In the genomic region with DNA sequence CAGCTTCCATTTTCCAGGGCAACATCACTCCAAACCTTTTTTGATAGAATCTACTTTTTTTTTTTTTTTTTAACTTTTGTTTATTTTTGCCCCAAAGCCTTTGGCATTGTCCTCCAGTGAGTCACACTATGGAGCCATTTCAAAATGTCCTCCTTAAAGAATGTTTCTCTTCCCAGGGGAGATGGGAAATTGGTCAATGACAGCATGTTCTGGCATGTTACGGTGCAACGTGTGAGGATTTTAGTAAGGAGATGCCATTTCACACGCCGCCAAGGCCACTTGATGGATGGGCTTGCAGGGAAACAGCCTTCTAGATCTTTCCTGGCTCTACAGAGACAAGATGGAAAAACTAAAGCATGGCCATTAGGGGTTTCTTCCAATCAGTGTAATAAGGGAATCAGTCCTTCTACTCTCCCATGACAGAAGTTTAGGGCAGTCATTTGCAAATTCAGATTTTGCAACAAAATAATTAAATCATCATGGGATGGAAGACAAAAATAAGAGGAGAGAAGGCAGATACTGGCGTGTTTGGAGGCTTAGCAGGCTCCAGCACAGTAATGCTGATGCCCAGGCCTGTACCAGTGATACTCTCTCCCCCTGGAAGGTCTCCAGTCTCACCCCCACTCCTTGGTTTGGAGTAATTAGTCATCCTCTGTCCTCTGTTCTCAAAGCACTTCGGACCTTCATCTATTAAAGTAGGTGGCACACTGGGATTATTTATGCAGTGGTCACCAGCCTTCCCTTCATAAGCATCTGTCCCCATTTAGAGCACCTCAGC, we compare ENCODE assay signal across 12 cellular contexts. TPM values are rescaled to one million over a fixed set of nuclear protein-coding genes. Genes with fewer than 3 reads are reported as not detected.
DNase-seq lines count a peak whose midpoint lies in the region; ATAC-seq and TF ChIP-seq lines count a peak whose summit lies in the region.
"Had no signal": no experiment of that assay in that cellular context is flagged by ENCODE, and none has a peak within 500 bp of the region (broad histone marks: within the 10 kb centered on the region; RNA-seq: fewer than 3 reads in every experiment).

No MANE protein-coding gene starts in this region.

- H3K27ac ChIP-seq in left ventricle myocardium inferior (replicated peaks), result peak overlapping the region; percentile 76
- H3K27ac ChIP-seq in skin epidermis, result peak overlapping the region in 14 of 21 experiments; percentile 17 to 82 (median 47)

- H3K27me3 ChIP-seq in left ventricle myocardium inferior (ENCODE audit: low read depth), result no peaks in the 10 kb centered on the region

- H3K4me3 ChIP-seq in astrocyte of the spinal cord (ENCODE audit: low read depth, low read length) (no peak overlapping the region), left ventricle myocardium inferior (no peak overlapping the region), skin epidermis (no peak overlapping the region)

- intact Hi-C loops in left ventricle myocardium inferior (cut with micrococcal nuclease), result no loop called here

- H3K4me1 ChIP-seq in left ventricle myocardium inferior, result peaks cover 67% of the 10 kb centered on the region

- DNase-seq in HCEC 1CT, result peak; percentile 94
- DNase-seq in astrocyte of the spinal cord (ENCODE audit: low read depth, low spot score), result peak; percentile 92
- DNase-seq in left ventricle myocardium inferior, result no peak
- DNase-seq in DMS53 (lab: John Stamatoyannopoulos, UW), result no peak
- DNase-seq in SHP77 (lab: John Stamatoyannopoulos, UW), result no peak
- no peak for DNase-seq in stimulated activated naive CD8-positive, alpha-beta T cell treated with anti-CD3 and anti-CD28 coated beads, Interleukin-15, Interleukin-2, amounts not matched to agents 100 U/mL and 50 U/mL, for 24 hours
- DNase-seq: activated T-cell treated with anti-CD3 and anti-CD28 coated beads, Interleukin-2, amount 50 U/mL, for 1 hour; DND-41; NK-92 treated with Interleukin-12 subunit alpha and Interleukin-12 subunit beta, amount 100 ng/mL, for 24 hours; occipital lobe had no signal

- no peaks in the 10 kb centered on the region for H3K9me3 ChIP-seq in left ventricle myocardium inferior (replicated peaks)

- in situ Hi-C loops in astrocyte of the spinal cord (cut with HindIII; ENCODE audit: low sequenced_read_pairs), result no loop called here

- TF ChIP-seq CTCF in astrocyte of the spinal cord (IDR thresholded peaks at IDR 0.05; ENCODE audit: low read depth, low read length) (no peak), left ventricle myocardium inferior (IDR thresholded peaks at IDR 0.05; ENCODE audit: borderline replicate concordance) (no peak)

- no peaks in the 10 kb centered on the region for H3K36me3 ChIP-seq in left ventricle myocardium inferior

- ATAC-seq in GM21825 (IDR thresholded peaks at IDR 0.05; ENCODE audit: unreplicated experiment), result no peak
- ATAC-seq in stimulated activated naive CD8-positive, alpha-beta T cell treated with anti-CD3 and anti-CD28 coated beads, Interleukin-15, Interleukin-2, amounts not matched to agents 100 U/mL and 50 U/mL, for 24 hours, result no peak

RNA-seq across cellular contexts. Expression of gene TRIL, which starts 30.9 kb away (rescaled TPM):
- total RNA-seq in left ventricle myocardium inferior, result 1.9 TPM

Comparison
In these comparisons a context has a peak if more than half of its experiments do, and no peak if none do; other contexts are left out.
1. DNase-seq: peak in HCEC 1CT (single experiment) and astrocyte of the spinal cord (single experiment); none in left ventricle myocardium inferior (single experiment), DMS53 (single experiment), SHP77 (0 of 2) and stimulated activated naive CD8-positive, alpha-beta T cell treated with anti-CD3 and anti-CD28 coated beads, Interleukin-15, Interleukin-2, amounts not matched to agents 100 U/mL and 50 U/mL, for 24 hours (single experiment).